ENCODE assay signal across 1 cellular context in genomic region chr9:131115360-131115742, GRCh38. TPM values are rescaled to one million over a fixed set of nuclear protein-coding genes. Genes with fewer than 3 reads are reported as not detected.
"Had no signal": no experiment of that assay in that cellular context is flagged by ENCODE, and none has a peak within 500 bp of the region (broad histone marks: within the 10 kb centered on the region; RNA-seq: fewer than 3 reads in every experiment).

No MANE protein-coding gene starts in this region.

RNA-seq across cellular contexts. Expression of gene AIF1L, which starts 19.0 kb away (rescaled TPM):
- polyA plus RNA-seq: IgD-negative memory B cell had no signal
